ENCODE assay signal across 16 cellular contexts in the genomic region with DNA sequence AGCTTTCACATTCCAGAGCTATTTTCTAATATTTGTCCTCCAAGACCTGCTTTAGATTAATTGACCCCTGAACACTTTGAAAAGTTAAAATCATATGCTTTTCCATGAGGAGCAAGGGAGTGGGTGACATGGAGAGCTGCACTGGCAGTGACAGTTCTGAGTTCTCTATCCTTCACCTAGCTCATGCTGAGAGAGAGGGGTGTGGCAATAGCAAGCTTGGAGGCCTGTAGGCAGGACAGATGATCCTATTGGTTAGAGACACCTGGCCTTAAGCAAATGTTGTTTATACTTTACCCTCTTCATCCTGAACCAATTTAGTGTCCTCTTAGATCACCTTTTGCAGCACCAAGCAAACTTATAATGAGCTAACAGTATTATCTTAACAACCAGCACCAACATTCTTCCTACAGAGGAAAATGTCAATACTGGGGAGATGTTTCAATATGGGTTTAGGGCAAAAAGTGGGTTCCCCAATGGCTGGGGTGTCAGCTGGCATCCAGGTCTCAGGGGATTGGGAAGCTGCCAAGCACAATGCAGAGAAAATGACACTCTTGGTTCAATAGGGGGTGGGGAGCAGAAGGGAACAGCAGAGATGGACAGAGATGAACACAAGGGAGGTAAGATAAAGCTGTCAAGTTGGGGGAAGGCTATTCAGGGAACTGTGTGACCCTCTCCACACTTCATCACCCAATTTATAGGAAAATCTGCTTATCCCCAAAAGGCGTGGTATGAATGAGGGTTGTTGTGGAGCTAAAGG. TPM values are rescaled to one million over a fixed set of nuclear protein-coding genes. Genes with fewer than 3 reads are reported as not detected.
"Had no signal": no experiment of that assay in that cellular context is flagged by ENCODE, and none has a peak within 500 bp of the region (broad histone marks: within the 10 kb centered on the region; RNA-seq: fewer than 3 reads in every experiment).

No MANE protein-coding gene starts in this region.

- H3K9me3 Mint-ChIP-seq: activated CD4-positive, alpha-beta T cell treated with anti-CD3 and anti-CD28 coated beads, Interleukin-2, amount 10 ng/mL, durations not matched to agents 7 days and 5 days; activated naive CD4-positive, alpha-beta T cell treated with anti-CD3 and anti-CD28 coated beads for 36 hours; activated T-helper 17 cell treated with anti-CD3 and anti-CD28 coated beads, Interleukin-2, amount 50 U/mL, for 72 hours had no signal

- H3K4me3 ChIP-seq: cardiac muscle cell, coronary artery, heart left ventricle, neural progenitor cell, pancreas, skin epidermis, tibial artery, vagina had no signal

- H3K27me3 ChIP-seq: cardiac muscle cell, heart left ventricle, neural progenitor cell, pancreas, tibial artery, vagina had no signal

- H3K36me3 ChIP-seq: cardiac muscle cell, heart left ventricle, neural progenitor cell, pancreas, tibial artery, vagina had no signal

- H3K36me3 Mint-ChIP-seq: neural progenitor cell had no signal

- H3K4me3 Mint-ChIP-seq: activated CD4-positive, alpha-beta T cell treated with anti-CD3 and anti-CD28 coated beads, Interleukin-2, amount 10 ng/mL, durations not matched to agents 7 days and 5 days; activated naive CD4-positive, alpha-beta T cell treated with anti-CD3 and anti-CD28 coated beads for 36 hours; activated T-helper 17 cell treated with anti-CD3 and anti-CD28 coated beads, Interleukin-2, amount 50 U/mL, for 72 hours; neural progenitor cell had no signal

- H3K4me1 ChIP-seq: heart left ventricle, neural progenitor cell, vagina had no signal

- H3K27ac Mint-ChIP-seq: activated CD4-positive, alpha-beta T cell treated with anti-CD3 and anti-CD28 coated beads, Interleukin-2, amount 10 ng/mL, durations not matched to agents 7 days and 5 days; activated naive CD4-positive, alpha-beta T cell treated with anti-CD3 and anti-CD28 coated beads for 36 hours; activated T-helper 17 cell treated with anti-CD3 and anti-CD28 coated beads, Interleukin-2, amount 50 U/mL, for 72 hours; neural progenitor cell had no signal

- H3K27me3 Mint-ChIP-seq: activated CD4-positive, alpha-beta T cell treated with anti-CD3 and anti-CD28 coated beads, Interleukin-2, amount 10 ng/mL, durations not matched to agents 7 days and 5 days had no signal

- DNase-seq: activated CD4-positive, alpha-beta T cell treated with anti-CD3 and anti-CD28 coated beads, Interleukin-2, amount 10 ng/mL, durations not matched to agents 7 days and 5 days; activated CD4-positive, CD25-positive, alpha-beta regulatory T cell; activated CD8-positive, alpha-beta memory T cell treated with anti-CD3 and anti-CD28 coated beads for 24 hours; activated naive CD4-positive, alpha-beta T cell treated with anti-CD3 and anti-CD28 coated beads for 36 hours; effector memory CD4-positive, alpha-beta T cell; heart left ventricle; left ventricle myocardium superior; pancreas; retina; tibial artery had no signal

- H3K27ac ChIP-seq: cardiac muscle cell, heart left ventricle, neural progenitor cell, pancreas, skin epidermis, vagina had no signal

- H3K4me1 Mint-ChIP-seq: activated CD4-positive, alpha-beta T cell treated with anti-CD3 and anti-CD28 coated beads, Interleukin-2, amount 10 ng/mL, durations not matched to agents 7 days and 5 days; activated T-helper 17 cell treated with anti-CD3 and anti-CD28 coated beads, Interleukin-2, amount 50 U/mL, for 72 hours; neural progenitor cell had no signal

- H3K9me3 ChIP-seq: pancreas, tibial artery, vagina had no signal

RNA-seq across cellular contexts. Expression of a gene that starts 37.0 kb away (rescaled TPM):
- total RNA-seq: activated CD4-positive, alpha-beta T cell treated with anti-CD3 and anti-CD28 coated beads, Interleukin-2, amount 10 ng/mL, durations not matched to agents 7 days and 5 days; activated naive CD4-positive, alpha-beta T cell treated with anti-CD3 and anti-CD28 coated beads for 36 hours; activated T-helper 17 cell treated with anti-CD3 and anti-CD28 coated beads, Interleukin-2, amount 50 U/mL, for 72 hours had no signal
